In genomic region chr4:32192363-32192762, GRCh38 we compare ENCODE assay signal across 1 cellular context.
TF ChIP-seq lines count a peak whose summit lies in the region.

No MANE protein-coding gene starts in this region.

TF ChIP-seq in K562, 482 proteins besides CTCF, POLR2A, EP300 and RAD21 (continued from another document and continues in another):
- TF ChIP-seq PRDM10 (IDR thresholded peaks at IDR 0.05; ENCODE audit: partially characterized antibody): no peak
- 0 out of 2 replicates have a peak, but pooled peaks have one; percentile 29 for TF ChIP-seq ETV1 (tag; conservative IDR thresholded peaks at IDR 0.05; ENCODE audit: low read depth)
- no peak for TF ChIP-seq ZNF23 (CRISPR knock-in tag; IDR thresholded peaks at IDR 0.05)
- no peak for TF ChIP-seq NONO (IDR thresholded peaks at IDR 0.05; ENCODE audit: low read depth in 2 of 2, low read length in 1 of 2)
- TF ChIP-seq TOE1 (IDR thresholded peaks at IDR 0.05; ENCODE audit: borderline replicate concordance): 0 out of 2 replicates have a peak, but pooled peaks have one; percentile 32
- TF ChIP-seq TOE1 (CRISPR knock-in tag; IDR thresholded peaks at IDR 0.05; ENCODE audit: borderline replicate concordance, low read depth): no peak
- TF ChIP-seq TEAD4 (IDR thresholded peaks at IDR 0.05; ENCODE audit: low read length): peak; percentile 16; the same call in 1 of the 2 replicates
- no peak for TF ChIP-seq TEAD4 (CRISPR knock-in tag; IDR thresholded peaks at IDR 0.05; ENCODE audit: borderline replicate concordance)
- no peak for TF ChIP-seq SP2 (IDR thresholded peaks at IDR 0.05; ENCODE audit: extremely low read depth, low read depth, low read length, poor library complexity, severe bottlenecking)
- no peak for TF ChIP-seq ILK (tag; IDR thresholded peaks at IDR 0.05; ENCODE audit: borderline replicate concordance, low read depth)
- peak; percentile 78 for TF ChIP-seq ARID1B (IDR thresholded peaks at IDR 0.05)
- TF ChIP-seq ATF3 (IDR thresholded peaks at IDR 0.05): 0 out of 2 replicates have a peak, but pooled peaks have one; percentile 26
- TF ChIP-seq ATF3 (CRISPR knock-in tag; conservative IDR thresholded peaks at IDR 0.05): no peak
- TF ChIP-seq IFI16 (CRISPR knock-in tag; IDR thresholded peaks at IDR 0.05): no peak
- no peak for TF ChIP-seq ZNF589 (CRISPR knock-in tag; IDR thresholded peaks at IDR 0.05; ENCODE audit: low read depth)
- TF ChIP-seq E2F5 (CRISPR knock-in tag; IDR thresholded peaks at IDR 0.05): no peak
- TF ChIP-seq BRCA1 (IDR thresholded peaks at IDR 0.05): no peak
- TF ChIP-seq BRCA1 (CRISPR knock-in tag; IDR thresholded peaks at IDR 0.05): no peak
- no peak for TF ChIP-seq NUFIP1 (IDR thresholded peaks at IDR 0.05; ENCODE audit: partially characterized antibody)
- TF ChIP-seq SRSF9 (IDR thresholded peaks at IDR 0.05; ENCODE audit: borderline replicate concordance, low read depth, low read length): no peak
- peak in 1 of 2 experiments; percentile 63; a peak in 1 of 4 replicates for TF ChIP-seq ARNT (IDR thresholded peaks at IDR 0.05)
- no peak for TF ChIP-seq SFPQ (IDR thresholded peaks at IDR 0.05; ENCODE audit: low read depth, low read length)
- 0 out of 2 replicates have a peak, but pooled peaks have one; percentile 75 for TF ChIP-seq ZNF212 (CRISPR knock-in tag; IDR thresholded peaks at IDR 0.05)
- TF ChIP-seq ETV6 (IDR thresholded peaks at IDR 0.05; ENCODE audit: borderline replicate concordance in 1 of 2, low read depth in 2 of 2, low read length in 1 of 2): 0 out of 4 replicates have a peak, but pooled peaks of 1 of the 2 experiments have one; percentile 35
- TF ChIP-seq ETV6 (CRISPR knock-in tag; IDR thresholded peaks at IDR 0.05; ENCODE audit: borderline replicate concordance): no peak
- no peak for TF ChIP-seq STAT5A (IDR thresholded peaks at IDR 0.05; ENCODE audit: borderline replicate concordance, low read length)
- no peak for TF ChIP-seq PBX2 (CRISPR knock-in tag; IDR thresholded peaks at IDR 0.05; ENCODE audit: low read depth)
- peak; percentile 48 for TF ChIP-seq PBX2 (tag; conservative IDR thresholded peaks at IDR 0.05; ENCODE audit: low read depth)
- peak; percentile 54; the same call in 1 of the 2 replicates for TF ChIP-seq MTA1 (IDR thresholded peaks at IDR 0.05; ENCODE audit: borderline replicate concordance)
- TF ChIP-seq CHD1 (IDR thresholded peaks at IDR 0.05; ENCODE audit: low read length): no peak
- no peak for TF ChIP-seq ZNF354B (CRISPR knock-in tag; IDR thresholded peaks at IDR 0.05)
- peak; percentile 41; the same call in 1 of the 2 replicates for TF ChIP-seq SOX6 (IDR thresholded peaks at IDR 0.05)
- 0 out of 4 replicates have a peak, but pooled peaks of 1 of the 2 experiments have one; percentile 40 for TF ChIP-seq TRIM24 (IDR thresholded peaks at IDR 0.05)
- no peak for TF ChIP-seq ZNF668 (CRISPR knock-in tag; IDR thresholded peaks at IDR 0.05)
- TF ChIP-seq ZBTB8A (IDR thresholded peaks at IDR 0.05; ENCODE audit: partially characterized antibody): no peak
- TF ChIP-seq MAZ (CRISPR knock-in tag; conservative IDR thresholded peaks at IDR 0.05 in 1 of 2, IDR thresholded peaks at IDR 0.05 in 1 of 2): no peak
- no peak for TF ChIP-seq E2F1 (CRISPR knock-in tag; IDR thresholded peaks at IDR 0.05)
- TF ChIP-seq GABPB2 (CRISPR knock-in tag; conservative IDR thresholded peaks at IDR 0.05): no peak
- TF ChIP-seq CEBPB (tag; IDR thresholded peaks at IDR 0.05): peak; percentile 40; the same call in 1 of the 2 replicates
- no peak for TF ChIP-seq ZNF778 (CRISPR knock-in tag; IDR thresholded peaks at IDR 0.05)
- TF ChIP-seq FUS (optimal IDR thresholded peaks at IDR 0.05; ENCODE audit: low read depth, low read length): no peak
- TF ChIP-seq HMBOX1 (IDR thresholded peaks at IDR 0.05): no peak
